ENCODE assay signal across 18 cellular contexts in genomic region chr11:109707411-109707810, GRCh38.
"Had no signal": no experiment of that assay in that cellular context is flagged by ENCODE, and none has a peak within 500 bp of the region (broad histone marks: within the 10 kb centered on the region; RNA-seq: fewer than 3 reads in every experiment).

No MANE protein-coding gene starts in this region.

- H3K9me3 Mint-ChIP-seq: activated CD4-positive, alpha-beta T cell treated with anti-CD3 and anti-CD28 coated beads, Interleukin-2, amount 10 ng/mL, durations not matched to agents 7 days and 5 days had no signal

- H3K4me3 Mint-ChIP-seq: activated CD4-positive, alpha-beta T cell treated with anti-CD3 and anti-CD28 coated beads, Interleukin-2, amount 10 ng/mL, durations not matched to agents 7 days and 5 days; activated naive CD8-positive, alpha-beta T cell treated with anti-CD3 and anti-CD28 coated beads for 36 hours; brain; natural killer cell had no signal

- H3K9me3 ChIP-seq: colonic mucosa, gastroesophageal sphincter, transverse colon had no signal

- H3K27ac ChIP-seq: colonic mucosa, gastroesophageal sphincter, heart right ventricle, transverse colon had no signal

- H3K27me3 ChIP-seq: colonic mucosa, gastroesophageal sphincter, heart right ventricle, transverse colon had no signal

- H3K36me3 ChIP-seq: colonic mucosa, gastroesophageal sphincter, heart right ventricle, transverse colon had no signal

- H3K36me3 Mint-ChIP-seq: activated naive CD8-positive, alpha-beta T cell treated with anti-CD3 and anti-CD28 coated beads for 36 hours; brain; natural killer cell had no signal

- ATAC-seq: gastroesophageal sphincter, left colon, natural killer cell had no signal

- DNase-seq: activated CD4-positive, alpha-beta T cell treated with anti-CD3 and anti-CD28 coated beads, Interleukin-2, amount 10 ng/mL, durations not matched to agents 7 days and 5 days; activated gamma-delta T cell treated with Interleukin-2 at 50 U/mL for 16 hours; activated naive CD8-positive, alpha-beta T cell treated with anti-CD3 and anti-CD28 coated beads for 36 hours; amygdala; central memory CD4-positive, alpha-beta T cell; colonic mucosa; heart right ventricle; left colon; mesenchymal stem cell; natural killer cell; small intestine; stimulated activated CD4-positive, alpha-beta T cell treated with anti-CD3 and anti-CD28 coated beads, Interleukin-4, amount 100 ng/mL, for 4 hours; stimulated activated CD8-positive, alpha-beta memory T cell treated with anti-CD3 and anti-CD28 coated beads, Interleukin-4, amount 100 ng/mL, for 48 hours; stimulated activated naive CD4-positive, alpha-beta T cell treated with Interleukin-2 at 50 U/mL for 16 hours; substantia nigra; transverse colon had no signal

- H3K4me1 Mint-ChIP-seq: activated CD4-positive, alpha-beta T cell treated with anti-CD3 and anti-CD28 coated beads, Interleukin-2, amount 10 ng/mL, durations not matched to agents 7 days and 5 days; activated naive CD8-positive, alpha-beta T cell treated with anti-CD3 and anti-CD28 coated beads for 36 hours; natural killer cell had no signal

- H3K27me3 Mint-ChIP-seq: activated CD4-positive, alpha-beta T cell treated with anti-CD3 and anti-CD28 coated beads, Interleukin-2, amount 10 ng/mL, durations not matched to agents 7 days and 5 days; activated naive CD8-positive, alpha-beta T cell treated with anti-CD3 and anti-CD28 coated beads for 36 hours; brain had no signal

- H3K27ac Mint-ChIP-seq: activated CD4-positive, alpha-beta T cell treated with anti-CD3 and anti-CD28 coated beads, Interleukin-2, amount 10 ng/mL, durations not matched to agents 7 days and 5 days; activated naive CD8-positive, alpha-beta T cell treated with anti-CD3 and anti-CD28 coated beads for 36 hours; natural killer cell had no signal

- H3K4me3 ChIP-seq: colonic mucosa, gastroesophageal sphincter, heart right ventricle, transverse colon had no signal

- H3K4me1 ChIP-seq: colonic mucosa, gastroesophageal sphincter, heart right ventricle, transverse colon had no signal
